Comparison of ENCODE assay signal across 8 cellular contexts in genomic region chr4:74157116-74157742, GRCh38. TPM values are rescaled to one million over a fixed set of nuclear protein-coding genes. Genes with fewer than 3 reads are reported as not detected.
DNase-seq lines count a peak whose midpoint lies in the region; ATAC-seq and TF ChIP-seq lines count a peak whose summit lies in the region.

No MANE protein-coding gene starts in this region.

- no peaks in the 10 kb centered on the region for H3K9me3 ChIP-seq in body of pancreas
- H3K9me3 ChIP-seq in upper lobe of right lung = no peaks in the 10 kb centered on the region

- DNase-seq in AG08396 (ENCODE audit: low spot score) = peak; percentile 22
- peak; percentile 38 for DNase-seq in HT1080 (ENCODE audit: low read depth)
- DNase-seq in body of pancreas = peak in 1 of 4 donors; percentile 11
- no peak for DNase-seq in lower leg skin (ENCODE audit: low spot score in 2 of 2)
- no peak for DNase-seq in upper lobe of right lung
- no peak for DNase-seq in activated effector memory CD4-positive, alpha-beta T cell treated with anti-CD3 and anti-CD28 coated beads, Interleukin-2, amount 50 U/mL, for 16 hours
- DNase-seq in GM13976 (ENCODE audit: low spot score) = no peak

- no peaks in the 10 kb centered on the region for H3K36me3 ChIP-seq in body of pancreas (replicated peaks in 1 of 2; ENCODE audit: insufficient read depth in 1 of 2, low read depth in 2 of 2)
- H3K36me3 ChIP-seq in upper lobe of right lung = peaks cover 19% of the 10 kb centered on the region

- in situ Hi-C loops in GM13976 (cut with MboI; ENCODE audit: low sequenced_read_pairs, unreplicated experiment) = no loop called here

- TF ChIP-seq POLR2A in body of pancreas (IDR thresholded peaks at IDR 0.05) = no peak
- no peak for TF ChIP-seq POLR2A in lower leg skin (IDR thresholded peaks at IDR 0.05)

- TF ChIP-seq CTCF in body of pancreas (IDR thresholded peaks at IDR 0.05) = no peak
- no peak for TF ChIP-seq CTCF in lower leg skin (IDR thresholded peaks at IDR 0.05)
- TF ChIP-seq CTCF in upper lobe of right lung (IDR thresholded peaks at IDR 0.05) = no peak
- no peak for TF ChIP-seq CTCF in GM13976 (IDR thresholded peaks at IDR 0.05; ENCODE audit: borderline replicate concordance, control extremely low read depth, extremely low read depth, insufficient read depth, missing control alignments)

- H3K4me3 ChIP-seq in body of pancreas (peak overlapping the region; percentile 7 to 36), lower leg skin (ENCODE audit: low read depth, poor library complexity, severe bottlenecking) (peak overlapping the region; percentile 44), upper lobe of right lung (peak overlapping the region; percentile 68)

- no peak for ATAC-seq in body of pancreas
- ATAC-seq in upper lobe of right lung = no peak
- no peak for ATAC-seq in GM19023 (IDR thresholded peaks at IDR 0.05; ENCODE audit: unreplicated experiment)

- H3K27ac ChIP-seq in body of pancreas (peak overlapping the region; percentile 83 to 90 (median 88)), upper lobe of right lung (peak overlapping the region; percentile 85)

- 1 to 3% methylated on average over 4 of the region's 4 CpGs for WGBS in body of pancreas, 2 donors
- WGBS in lower leg skin, 2 donors = 6% methylated on average over 4 of the region's 4 CpGs

- H3K4me1 ChIP-seq in body of pancreas (peaks cover 27% of the 10 kb centered on the region), upper lobe of right lung (peaks cover 16% of the 10 kb centered on the region)

- no peaks in the 10 kb centered on the region for H3K27me3 ChIP-seq in body of pancreas
- no peaks in the 10 kb centered on the region for H3K27me3 ChIP-seq in upper lobe of right lung

- intact Hi-C loops in body of pancreas (cut with DNase I) (no loop called here), lower leg skin (cut with DNase I; ENCODE audit: low total_unique reads) (no loop called here), upper lobe of right lung (cut with DNase I) (no loop called here)

RNA-seq across cellular contexts. Expression of gene MTHFD2L, which starts 0.7 kb away (rescaled TPM):
- 15.2 and 15.5 TPM in 2 replicates for total RNA-seq in HT1080 (2014; rRNA removed; shearing (Covaris generic))
- polyA plus RNA-seq in HT1080 (2015; cell fraction: cytosol; rRNA removed) = 8.3 and 10.0 TPM in 2 replicates
- polyA plus RNA-seq in HT1080 (2015; cell fraction: nucleus; rRNA removed) = 18.7 and 19.3 TPM in 2 replicates
- total RNA-seq in body of pancreas (10 to 100 TPM; 13.2 to 13.8 TPM), lower leg skin (10 to 100 TPM in 2 of 4 donors, 1 to 10 TPM in 2; 3.5 to 16.2 (median 10.9) TPM), upper lobe of right lung (14.1 TPM)

RNA-seq across cellular contexts. Expression of gene CXCL2, which starts 58.2 kb away (rescaled TPM):
- total RNA-seq in HT1080 (2014; rRNA removed; shearing (Covaris generic)) = not detected in 2 replicates
- not detected in 2 replicates for polyA plus RNA-seq in HT1080 (2015; cell fraction: cytosol; rRNA removed)
- polyA plus RNA-seq in HT1080 (2015; cell fraction: nucleus; rRNA removed) = 0.14 TPM in 1 of 2 replicates, not detected in the other
- 10 to 100 TPM; 27.4 to 39.4 TPM for total RNA-seq in body of pancreas
- 1 to 10 TPM; 1.9 to 6.9 (median 2.9) TPM for total RNA-seq in lower leg skin
- total RNA-seq in upper lobe of right lung = 51.9 TPM

Comparison
In these comparisons a context has a peak if more than half of its experiments do, and no peak if none do; other contexts are left out.
1. DNase-seq: peak in AG08396 (single experiment) and HT1080 (single experiment); none in lower leg skin (0 of 2), upper lobe of right lung (single experiment), activated effector memory CD4-positive, alpha-beta T cell treated with anti-CD3 and anti-CD28 coated beads, Interleukin-2, amount 50 U/mL, for 16 hours (single experiment) and GM13976 (single experiment).
2. Peak in every context shown above with its lines, with median percentiles within 50 percentile points of each other: H3K4me3 ChIP-seq.